Comparison of ENCODE assay signal across 8 cellular contexts in the genomic region with DNA sequence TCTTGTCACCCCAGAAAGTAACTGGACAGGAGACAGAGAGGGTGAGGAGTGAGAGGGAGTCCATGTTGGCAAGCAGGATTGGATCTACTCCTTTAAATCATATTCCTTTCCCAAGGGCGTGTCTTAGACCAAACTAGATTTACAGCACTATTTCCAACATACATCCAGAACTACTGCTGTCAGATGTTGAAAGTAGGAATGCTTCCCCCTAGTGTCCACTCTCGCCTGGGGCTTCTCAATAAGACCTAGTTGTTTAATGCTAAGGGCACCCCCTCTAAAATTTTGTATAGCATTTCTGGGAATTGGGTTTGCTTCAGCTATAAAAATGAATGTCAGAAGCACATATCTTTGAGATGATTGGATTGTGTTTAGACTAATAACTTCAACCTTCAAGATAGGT. TPM values are rescaled to one million over a fixed set of nuclear protein-coding genes. Genes with fewer than 3 reads are reported as not detected.
A peak's percentile ranks its signal among the peaks of the same experiment; 100 is the strongest.
DNase-seq lines count a peak whose midpoint lies in the region; ATAC-seq and TF ChIP-seq lines count a peak whose summit lies in the region.

No MANE protein-coding gene starts in this region.

- H3K4me3 ChIP-seq in Karpas-422 (ENCODE audit: low read length) = no peak overlapping the region
- no peak overlapping the region for H3K4me3 ChIP-seq in tibial artery

- no peak overlapping the region for H2AFZ ChIP-seq in Karpas-422 (ENCODE audit: low read length)

- no peak overlapping the region for H3K4me3 Mint-ChIP-seq in activated CD8-positive, alpha-beta T cell treated with anti-CD3 and anti-CD28 coated beads for 36 hours

- no peaks in the 10 kb centered on the region for H3K9me2 ChIP-seq in Karpas-422 (replicated peaks; ENCODE audit: insufficient read depth, low read length)

- DNase-seq in NOMO-1 treated with DMSO at 0.1 percent for 48 hours (lab: John Stamatoyannopoulos, UW; ENCODE audit: unreplicated experiment) (peak; percentile 56), NOMO-1 treated with dmso at 0.1 percent for 144 hours (lab: John Stamatoyannopoulos, UW; ENCODE audit: unreplicated experiment) (no peak), Karpas-422 (peak; percentile 68), left ventricle myocardium superior (peak; percentile 30), tibial artery (peak in 1 of 2 donors; percentile 29), HuH-7.5 (ENCODE audit: low spot score) (no peak)
- DNase-seq in activated CD8-positive, alpha-beta T cell treated with anti-CD3 and anti-CD28 coated beads for 36 hours = peak; percentile 53
- no peak for DNase-seq in effector CD8-positive, alpha-beta T cell (lab: John Stamatoyannopoulos, UW)

- peaks cover 21% of the 10 kb centered on the region for H3K4me1 ChIP-seq in Karpas-422 (ENCODE audit: low read length)
- H3K4me1 ChIP-seq in tibial artery = no peaks in the 10 kb centered on the region

- no peaks in the 10 kb centered on the region for H3K27me3 Mint-ChIP-seq in activated CD8-positive, alpha-beta T cell treated with anti-CD3 and anti-CD28 coated beads for 36 hours

- POLR2A ChIA-PET in activated CD8-positive, alpha-beta T cell treated with anti-CD3 and anti-CD28 coated beads for 36 hours (lab: Charles Lee) = no interaction called here

- H3K4me2 ChIP-seq in Karpas-422 (ENCODE audit: low read depth, low read length, poor library complexity, severe bottlenecking) = no peak overlapping the region

- H3K36me3 ChIP-seq in Karpas-422 (ENCODE audit: insufficient read depth, low read length) = peaks cover 67% of the 10 kb centered on the region
- H3K36me3 ChIP-seq in tibial artery = peaks cover 0 to 61% (median 25%) of the 10 kb centered on the region in 3 donors

- no peaks in the 10 kb centered on the region for H3K9me3 Mint-ChIP-seq in activated CD8-positive, alpha-beta T cell treated with anti-CD3 and anti-CD28 coated beads for 36 hours

- H3K27ac ChIP-seq in Karpas-422 (ENCODE audit: low read length) (0 out of 2 replicates have a peak overlapping the region, but pooled peaks have one; percentile 14), tibial artery (no peak overlapping the region)

- H4K20me1 ChIP-seq in Karpas-422 (ENCODE audit: insufficient read depth, low read depth, low read length) = no peaks in the 10 kb centered on the region

- no peak for ATAC-seq in activated CD8-positive, alpha-beta T cell treated with anti-CD3 and anti-CD28 coated beads for 36 hours
- peak; percentile 52 for ATAC-seq in left ventricle myocardium superior

- no peaks in the 10 kb centered on the region for H3K9me3 ChIP-seq in Karpas-422 (ENCODE audit: low read length)
- no peaks in the 10 kb centered on the region for H3K9me3 ChIP-seq in tibial artery

- no peak for TF ChIP-seq CTCF in activated CD8-positive, alpha-beta T cell treated with anti-CD3 and anti-CD28 coated beads for 36 hours (IDR thresholded peaks at IDR 0.05)
- peak; percentile 39 to 43 for TF ChIP-seq CTCF in tibial artery (IDR thresholded peaks at IDR 0.05)

- H3K9ac ChIP-seq in Karpas-422 (ENCODE audit: low read length) = no peak overlapping the region

- peaks cover 18% of the 10 kb centered on the region for H3K79me2 ChIP-seq in Karpas-422 (ENCODE audit: low read length)

- peak overlapping the region; percentile 36 for H3K27ac Mint-ChIP-seq in activated CD8-positive, alpha-beta T cell treated with anti-CD3 and anti-CD28 coated beads for 36 hours

- intact Hi-C loops in activated CD8-positive, alpha-beta T cell treated with anti-CD3 and anti-CD28 coated beads for 36 hours (cut with micrococcal nuclease) = no loop called here
- intact Hi-C loops in left ventricle myocardium superior (cut with micrococcal nuclease) = loop anchor here (5.0 kb wide), 1 partner anchor 91 kb away; no protein-coding TSS in a partner anchor
- intact Hi-C loops in tibial artery (cut with DNase I; ENCODE audit: low total_unique reads) = no loop called here

- peaks cover 39% of the 10 kb centered on the region for H3K4me1 Mint-ChIP-seq in activated CD8-positive, alpha-beta T cell treated with anti-CD3 and anti-CD28 coated beads for 36 hours (ENCODE audit: low read depth)

- CTCF ChIA-PET in activated CD8-positive, alpha-beta T cell treated with anti-CD3 and anti-CD28 coated beads for 36 hours (lab: Charles Lee) = interaction anchor here (1.8 to 2.0 kb wide), 2 partner anchors 12 to 89 kb away, joined by 5 to 8 read pairs; no protein-coding TSS in a partner anchor

- H3K27me3 ChIP-seq in Karpas-422 (ENCODE audit: low read length) (no peaks in the 10 kb centered on the region), tibial artery (no peaks in the 10 kb centered on the region)

- H3K36me3 Mint-ChIP-seq in activated CD8-positive, alpha-beta T cell treated with anti-CD3 and anti-CD28 coated beads for 36 hours (ENCODE audit: low read depth) = peaks cover 26% of the 10 kb centered on the region

RNA-seq across cellular contexts. Expression of a gene that starts 13.3 kb away (rescaled TPM):
- total RNA-seq in Karpas-422 (2014; rRNA removed; shearing (Covaris generic); ENCODE audit: low replicate concordance) = 68.4 and 76.3 TPM in 2 replicates
- 10 to 100 TPM; 32.4 to 34.5 TPM for total RNA-seq in activated CD8-positive, alpha-beta T cell treated with anti-CD3 and anti-CD28 coated beads for 36 hours
- 7.9 TPM for total RNA-seq in left ventricle myocardium superior

RNA-seq across cellular contexts. Expression of a gene that starts 13.4 kb away (rescaled TPM):
- 29.5 and 60.5 TPM in 2 replicates for total RNA-seq in Karpas-422 (2014; rRNA removed; shearing (Covaris generic); ENCODE audit: low replicate concordance)
- 10 to 100 TPM; 16.0 to 19.2 TPM for total RNA-seq in activated CD8-positive, alpha-beta T cell treated with anti-CD3 and anti-CD28 coated beads for 36 hours
- total RNA-seq in left ventricle myocardium superior = 6.3 TPM

RNA-seq across cellular contexts. Expression of a gene that starts 58.9 kb away (rescaled TPM):
- total RNA-seq in Karpas-422 (2014; rRNA removed; shearing (Covaris generic); ENCODE audit: low replicate concordance) = 56.6 and 59.3 TPM in 2 replicates
- 10 to 100 TPM; 30.8 to 31.7 TPM for total RNA-seq in activated CD8-positive, alpha-beta T cell treated with anti-CD3 and anti-CD28 coated beads for 36 hours
- 25.1 TPM for total RNA-seq in left ventricle myocardium superior

Comparison
In these comparisons a context has a peak if more than half of its experiments do, and no peak if none do; other contexts are left out.
1. DNase-seq: peak in NOMO-1 treated with DMSO at 0.1 percent for 48 hours (single experiment), Karpas-422 (single experiment), activated CD8-positive, alpha-beta T cell treated with anti-CD3 and anti-CD28 coated beads for 36 hours (single experiment) and left ventricle myocardium superior (single experiment); none in NOMO-1 treated with dmso at 0.1 percent for 144 hours (single experiment), effector CD8-positive, alpha-beta T cell (single experiment) and HuH-7.5 (single experiment).